ENCODE assay signal across 13 cellular contexts in the genomic region with DNA sequence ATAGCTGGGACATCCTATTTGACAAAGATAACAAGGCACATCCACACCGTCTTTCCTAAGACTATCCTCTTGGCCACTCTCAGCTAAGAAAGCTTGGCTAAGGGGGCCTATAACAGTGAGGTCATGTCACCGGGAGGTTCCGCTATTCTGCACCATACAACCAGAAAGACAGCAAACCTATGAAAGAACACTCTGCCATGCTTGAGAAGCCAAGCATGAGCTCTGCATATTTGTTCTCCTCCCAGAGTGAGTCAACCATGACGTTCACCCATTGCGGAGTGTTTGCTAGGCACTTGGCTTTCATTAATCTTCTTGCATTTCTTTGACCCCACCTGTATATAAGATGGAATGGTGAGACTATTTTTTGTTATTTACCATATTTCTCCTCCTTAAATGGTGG.
DNase-seq lines count a peak whose midpoint lies in the region; ATAC-seq, FAIRE-seq and TF ChIP-seq lines count a peak whose summit lies in the region.
"Had no signal": no experiment of that assay in that cellular context is flagged by ENCODE, and none has a peak within 500 bp of the region (broad histone marks: within the 10 kb centered on the region; RNA-seq: fewer than 3 reads in every experiment).

No MANE protein-coding gene starts in this region.

- no peak overlapping the region for H3K4me3 Mint-ChIP-seq in activated T-helper 1 cell treated with anti-CD3 and anti-CD28 coated beads, Interleukin-12 subunit alpha, Interleukin-12 subunit beta, Interleukin-2, Interleukin-4 antibody, amounts not matched to agents 30 ng/mL and 10 ng/mL and 1 ng/mL, durations not matched to agents 14 hours and 24 hours and 36 hours

- FAIRE-seq in bronchial epithelial cell (lab: Jason Lieb, UNC), result peak; percentile 58
- FAIRE-seq: colon had no signal

- no peaks in the 10 kb centered on the region for H3K9me3 Mint-ChIP-seq in activated T-helper 1 cell treated with anti-CD3 and anti-CD28 coated beads, Interleukin-12 subunit alpha, Interleukin-12 subunit beta, Interleukin-2, Interleukin-4 antibody, amounts not matched to agents 30 ng/mL and 10 ng/mL and 1 ng/mL, durations not matched to agents 14 hours and 24 hours and 36 hours

- H3K27me3 Mint-ChIP-seq in activated T-helper 1 cell treated with anti-CD3 and anti-CD28 coated beads, Interleukin-12 subunit alpha, Interleukin-12 subunit beta, Interleukin-2, Interleukin-4 antibody, amounts not matched to agents 30 ng/mL and 10 ng/mL and 1 ng/mL, durations not matched to agents 14 hours and 24 hours and 36 hours (ENCODE audit: insufficient read depth), result peaks cover 8% of the 10 kb centered on the region

- ATAC-seq in GM18498 (IDR thresholded peaks at IDR 0.05; ENCODE audit: unreplicated experiment), result peak; percentile 94
- peak; percentile 88 for ATAC-seq in GM21515 (IDR thresholded peaks at IDR 0.05; ENCODE audit: unreplicated experiment)
- ATAC-seq in HG03342 (IDR thresholded peaks at IDR 0.05; ENCODE audit: unreplicated experiment), result peak; percentile 92
- no peak for ATAC-seq in aorta (ENCODE audit: low FRiP score)
- ATAC-seq in Right ventricle myocardium inferior, result no peak
- ATAC-seq in HG03045 (IDR thresholded peaks at IDR 0.05; ENCODE audit: unreplicated experiment), result no peak

- H3K27ac Mint-ChIP-seq in activated T-helper 1 cell treated with anti-CD3 and anti-CD28 coated beads, Interleukin-12 subunit alpha, Interleukin-12 subunit beta, Interleukin-2, Interleukin-4 antibody, amounts not matched to agents 30 ng/mL and 10 ng/mL and 1 ng/mL, durations not matched to agents 14 hours and 24 hours and 36 hours, result no peak overlapping the region

- TF ChIP-seq CTCF in bronchial epithelial cell (IDR thresholded peaks at IDR 0.05; ENCODE audit: insufficient read depth, low read length, severe bottlenecking), result no peak

- H3K4me3 ChIP-seq in bronchial epithelial cell (ENCODE audit: low read depth, low read length) (no peak overlapping the region), aorta (ENCODE audit: low read length in 2 of 2) (no peak overlapping the region)

- H3K27ac ChIP-seq in aorta (ENCODE audit: low read depth in 1 of 2, low read length in 2 of 2), result no peak overlapping the region

- H3K36me3 Mint-ChIP-seq in activated T-helper 1 cell treated with anti-CD3 and anti-CD28 coated beads, Interleukin-12 subunit alpha, Interleukin-12 subunit beta, Interleukin-2, Interleukin-4 antibody, amounts not matched to agents 30 ng/mL and 10 ng/mL and 1 ng/mL, durations not matched to agents 14 hours and 24 hours and 36 hours (ENCODE audit: low read depth), result no peaks in the 10 kb centered on the region

- peak; percentile 50 for DNase-seq in bronchial epithelial cell (ENCODE audit: low read depth)
- no peak for DNase-seq in aorta
- no peak for DNase-seq in Right ventricle myocardium inferior (ENCODE audit: missing footprints)
- no peak for DNase-seq in activated T-helper 1 cell treated with anti-CD3 and anti-CD28 coated beads, Interleukin-12 subunit alpha, Interleukin-12 subunit beta, Interleukin-2, Interleukin-4 antibody, amounts not matched to agents 30 ng/mL and 10 ng/mL and 1 ng/mL, durations not matched to agents 14 hours and 24 hours and 36 hours (ENCODE audit: low spot score)
- DNase-seq: activated T-cell treated with anti-CD3 and anti-CD28 coated beads for 4 hours, H7, NCI-H1105 treated with DMSO at 0.1 percent for 48 hours, SK-N-SH had no signal

- no peaks in the 10 kb centered on the region for H3K36me3 ChIP-seq in bronchial epithelial cell (ENCODE audit: control insufficient read depth, insufficient read depth, low read length)
- H3K36me3 ChIP-seq in aorta (ENCODE audit: control insufficient read depth in 1 of 2, insufficient read depth in 2 of 2, low read length in 1 of 2), result no peaks in the 10 kb centered on the region

- H3K4me1 Mint-ChIP-seq in activated T-helper 1 cell treated with anti-CD3 and anti-CD28 coated beads, Interleukin-12 subunit alpha, Interleukin-12 subunit beta, Interleukin-2, Interleukin-4 antibody, amounts not matched to agents 30 ng/mL and 10 ng/mL and 1 ng/mL, durations not matched to agents 14 hours and 24 hours and 36 hours (ENCODE audit: low read depth), result no peaks in the 10 kb centered on the region

- no peaks in the 10 kb centered on the region for H3K4me1 ChIP-seq in aorta (ENCODE audit: control insufficient read depth in 1 of 2, insufficient read depth in 2 of 2, low read length in 2 of 2)

- no peaks in the 10 kb centered on the region for H3K27me3 ChIP-seq in bronchial epithelial cell (ENCODE audit: control insufficient read depth, insufficient read depth, low read length)
- no peaks in the 10 kb centered on the region for H3K27me3 ChIP-seq in aorta (ENCODE audit: control insufficient read depth in 1 of 2, insufficient read depth in 2 of 2, low read length in 1 of 2)

- no peaks in the 10 kb centered on the region for H3K9me3 ChIP-seq in aorta (ENCODE audit: control insufficient read depth, low read length)
- H3K9me3 ChIP-seq: SK-N-SH had no signal

- WGBS in aorta, 2 donors, result 87 to 92% methylated on average over 5 of the region's 5 CpGs

- intact Hi-C loops in aorta (cut with DNase I) (no loop called here), Right ventricle myocardium inferior (cut with DNase I) (no loop called here)
- intact Hi-C loops in activated T-helper 1 cell treated with anti-CD3 and anti-CD28 coated beads, Interleukin-12 subunit alpha, Interleukin-12 subunit beta, Interleukin-2, Interleukin-4 antibody, amounts not matched to agents 30 ng/mL and 10 ng/mL and 1 ng/mL, durations not matched to agents 14 hours and 24 hours and 36 hours (cut with micrococcal nuclease), result no loop called here

Comparison
In these comparisons a context has a peak if more than half of its experiments do, and no peak if none do; other contexts are left out.
1. ATAC-seq: peak in GM18498 (single experiment), GM21515 (single experiment) and HG03342 (single experiment); none in aorta (single experiment), Right ventricle myocardium inferior (single experiment) and HG03045 (single experiment).